8 cellular contexts compared by ENCODE assay signal in the genomic region with DNA sequence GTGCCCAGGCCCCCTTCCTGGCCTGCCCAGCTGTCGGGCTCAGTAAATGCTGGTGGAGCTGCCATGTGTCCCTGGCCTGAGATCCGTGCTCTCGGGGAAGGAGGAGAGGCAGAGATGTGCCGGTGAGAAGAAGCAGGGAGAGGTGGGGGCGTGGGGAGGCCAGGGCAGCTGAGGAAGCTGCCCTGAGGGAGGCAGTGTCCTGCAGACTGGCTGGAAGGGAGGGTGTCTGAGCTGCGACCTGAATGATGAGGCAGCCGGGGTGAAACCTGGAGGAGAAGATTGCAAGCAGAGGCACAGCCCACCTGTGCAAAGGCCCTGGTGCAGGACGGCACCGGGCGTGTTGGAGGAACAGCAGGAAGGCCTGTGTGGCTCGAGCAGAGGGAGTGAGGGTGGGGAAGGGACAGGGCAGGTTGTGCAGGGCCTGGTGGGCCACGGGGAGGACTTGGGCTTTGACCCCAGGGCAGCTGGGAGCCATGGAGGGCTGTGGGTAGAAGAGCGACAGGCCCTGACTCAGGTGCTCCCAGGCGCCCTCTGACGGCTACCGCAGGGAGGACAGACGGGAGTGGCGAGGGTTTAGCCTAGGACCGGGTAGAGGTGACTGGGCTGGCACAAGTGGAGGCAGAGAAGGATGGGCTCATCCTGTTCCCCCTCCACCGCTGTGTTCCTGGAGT. TPM values are rescaled to one million over a fixed set of nuclear protein-coding genes. Genes with fewer than 3 reads are reported as not detected.
A peak's percentile ranks its signal among the peaks of the same experiment; 100 is the strongest.
DNase-seq lines count a peak whose midpoint lies in the region; ATAC-seq and TF ChIP-seq lines count a peak whose summit lies in the region.

No MANE protein-coding gene starts in this region.

- peak; percentile 46 for DNase-seq in NCI-H82 (lab: John Stamatoyannopoulos, UW)
- DNase-seq in NCI-H82 treated with DMSO at 0.1 percent for 48 hours (lab: John Stamatoyannopoulos, UW; ENCODE audit: unreplicated experiment), result no peak
- peak; percentile 76 for DNase-seq in activated T-cell treated with anti-CD3 and anti-CD28 coated beads, Interleukin-2, amount 50 U/mL, for 1 hour
- DNase-seq in fibroblast of the aortic adventitia (ENCODE audit: low read depth), result peak; percentile 9
- DNase-seq in progenitor cell of endocrine pancreas (ENCODE audit: low spot score, unreplicated experiment), result peak; percentile 44

- H3K4me1 ChIP-seq in OCI-LY3 (ENCODE audit: low read length), result no peaks in the 10 kb centered on the region

- H3K4me2 ChIP-seq in OCI-LY3 (ENCODE audit: low read length), result no peak overlapping the region

- no peaks in the 10 kb centered on the region for H3K4me1 Mint-ChIP-seq in progenitor cell of endocrine pancreas (ENCODE audit: low read depth)

- H3K36me3 ChIP-seq in OCI-LY3 (replicated peaks; ENCODE audit: low read depth, low read length), result peaks cover 7% of the 10 kb centered on the region

- no peak overlapping the region for H3K27ac ChIP-seq in OCI-LY3 (ENCODE audit: low read length)

- H2AFZ ChIP-seq in OCI-LY3 (ENCODE audit: low read depth, low read length), result no peak overlapping the region

- no peaks in the 10 kb centered on the region for H3K9me3 ChIP-seq in OCI-LY3 (ENCODE audit: insufficient read depth, low read length)

- H3K27me3 ChIP-seq in OCI-LY3 (ENCODE audit: low read depth, low read length), result no peaks in the 10 kb centered on the region

- no peaks in the 10 kb centered on the region for H3K79me2 ChIP-seq in OCI-LY3 (ENCODE audit: low read length)

- H3K4me3 Mint-ChIP-seq in progenitor cell of endocrine pancreas (ENCODE audit: low read depth), result no peak overlapping the region

- no peaks in the 10 kb centered on the region for H3K9me3 Mint-ChIP-seq in progenitor cell of endocrine pancreas (ENCODE audit: low read depth)

- H3K27ac Mint-ChIP-seq in progenitor cell of endocrine pancreas, result peak overlapping the region; percentile 29

- H3K27me3 Mint-ChIP-seq in progenitor cell of endocrine pancreas, result no peaks in the 10 kb centered on the region

- no peak overlapping the region for H3K9ac ChIP-seq in OCI-LY3 (ENCODE audit: low read length)

- ATAC-seq in HG03469 (IDR thresholded peaks at IDR 0.05; ENCODE audit: unreplicated experiment), result no peak
- no peak for ATAC-seq in GM19328 (IDR thresholded peaks at IDR 0.05; ENCODE audit: unreplicated experiment)

- H3K4me3 ChIP-seq in OCI-LY3 (ENCODE audit: low read length) (no peak overlapping the region), fibroblast of the aortic adventitia (ENCODE audit: low read depth, low read length) (no peak overlapping the region)

- peaks cover 5% of the 10 kb centered on the region; the same call in 1 of the 2 replicates for H4K20me1 ChIP-seq in OCI-LY3 (ENCODE audit: insufficient read depth, low read length)

- peaks cover 4% of the 10 kb centered on the region for H3K36me3 Mint-ChIP-seq in progenitor cell of endocrine pancreas (ENCODE audit: insufficient read depth)

- TF ChIP-seq CTCF in OCI-LY3 (IDR thresholded peaks at IDR 0.05; ENCODE audit: low read depth, low read length) (peak; percentile 62), fibroblast of the aortic adventitia (IDR thresholded peaks at IDR 0.05; ENCODE audit: insufficient read depth, low read length) (peak; percentile 73), progenitor cell of endocrine pancreas (IDR thresholded peaks at IDR 0.05; ENCODE audit: unreplicated experiment) (peak; percentile 65)

RNA-seq across cellular contexts. Expression of a gene that starts 14.0 kb away (rescaled TPM):
- total RNA-seq in fibroblast of the aortic adventitia (ENCODE audit: low replicate concordance), result not detected in 2 replicates
- total RNA-seq in progenitor cell of endocrine pancreas, result 1.6 and 1.7 TPM in 2 replicates

RNA-seq across cellular contexts. Expression of a gene that starts 24.8 kb away (rescaled TPM):
- total RNA-seq in fibroblast of the aortic adventitia (ENCODE audit: low replicate concordance) (20.4 and 38.3 TPM in 2 replicates), progenitor cell of endocrine pancreas (54.6 and 57.7 TPM in 2 replicates)

RNA-seq across cellular contexts. Expression of a gene that starts 31.9 kb away (rescaled TPM):
- total RNA-seq in fibroblast of the aortic adventitia (ENCODE audit: low replicate concordance) (not detected in 2 replicates), progenitor cell of endocrine pancreas (not detected in 2 replicates)
